ENCODE assay signal across 29 cellular contexts in the genomic region with DNA sequence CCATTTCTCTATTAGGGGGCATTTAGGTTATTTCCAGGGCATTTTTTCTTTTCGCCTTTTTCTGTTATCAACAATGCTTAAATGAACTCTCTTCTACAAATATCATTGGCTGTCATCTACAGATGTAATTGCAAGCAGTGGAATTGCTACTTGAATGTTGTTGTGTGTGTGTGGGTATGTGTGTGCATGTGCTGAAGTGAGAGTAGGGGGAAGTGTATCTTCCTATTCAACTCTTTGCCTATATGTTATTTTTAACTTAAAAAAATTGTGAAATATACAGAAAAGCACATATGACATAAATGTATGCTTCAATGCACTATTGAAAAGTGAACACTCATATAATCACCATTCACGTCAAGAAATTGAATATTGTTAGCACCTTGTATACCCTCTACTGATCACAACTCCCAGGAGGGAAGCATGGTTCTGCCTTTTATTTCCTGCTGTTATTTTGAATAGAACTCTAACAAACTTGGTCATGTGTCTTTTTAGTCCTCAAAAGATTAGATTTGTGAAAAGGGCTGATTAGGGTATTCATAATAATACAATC.
"Had no signal": no experiment of that assay in that cellular context is flagged by ENCODE, and none has a peak within 500 bp of the region (broad histone marks: within the 10 kb centered on the region; RNA-seq: fewer than 3 reads in every experiment).

No MANE protein-coding gene starts in this region.

- H3K4me3 ChIP-seq: adrenal gland, ascending aorta, sigmoid colon, smooth muscle cell, upper lobe of left lung had no signal

- H3K27me3 Mint-ChIP-seq: activated naive CD8-positive, alpha-beta T cell; dendritic cell treated with granulocyte-macrophage colony-stimulating factor and Interleukin-4, amounts not matched to agents 40 ng/mL and 50 ng/mL, for 4 days; progenitor cell of endocrine pancreas had no signal

- H3K9me3 ChIP-seq: adrenal gland, ascending aorta, sigmoid colon, upper lobe of left lung had no signal

- H3K4me3 Mint-ChIP-seq: activated naive CD8-positive, alpha-beta T cell; activated T-cell treated with anti-CD3 and anti-CD28 coated beads, Interleukin-2, amount 50 U/mL, for 4 hours; dendritic cell treated with granulocyte-macrophage colony-stimulating factor and Interleukin-4, amounts not matched to agents 40 ng/mL and 50 ng/mL, for 4 days; naive thymus-derived CD4-positive, alpha-beta T cell; neural crest cell; T-helper 2 cell treated with Interferon-gamma antibody and Interleukin-4, amounts not matched to agents 5 μg/mL and 100 μg/mL, for 36 hours had no signal

- ATAC-seq: activated T-cell treated with anti-CD3 and anti-CD28 coated beads, Interleukin-2, amount 50 U/mL, for 4 hours; left colon; naive thymus-derived CD4-positive, alpha-beta T cell had no signal

- FAIRE-seq: endometrium, keratinocyte, TTC549 had no signal

- H3K27ac Mint-ChIP-seq: activated naive CD8-positive, alpha-beta T cell; activated T-helper 2 cell treated with anti-CD3 and anti-CD28 coated beads, Interferon-gamma antibody, Interleukin-2, Interleukin-4, amounts not matched to agents 10 μg/mL and 5 μg/mL and 100 μg/mL, durations not matched to agents 14 hours and 24 hours and 36 hours; dendritic cell treated with granulocyte-macrophage colony-stimulating factor and Interleukin-4, amounts not matched to agents 40 ng/mL and 50 ng/mL, for 4 days; naive thymus-derived CD4-positive, alpha-beta T cell; progenitor cell of endocrine pancreas; T-helper 2 cell treated with Interferon-gamma antibody and Interleukin-4, amounts not matched to agents 5 μg/mL and 100 μg/mL, for 36 hours had no signal

- H3K36me3 ChIP-seq: adrenal gland, ascending aorta, brain microvascular endothelial cell, sigmoid colon, upper lobe of left lung, WERI-Rb-1 had no signal

- H3K4me2 ChIP-seq: smooth muscle cell had no signal

- H3K9me3 Mint-ChIP-seq: activated T-cell treated with anti-CD3 and anti-CD28 coated beads, Interleukin-2, amount 50 U/mL, for 4 hours; activated T-helper 2 cell treated with anti-CD3 and anti-CD28 coated beads, Interferon-gamma antibody, Interleukin-2, Interleukin-4, amounts not matched to agents 10 μg/mL and 5 μg/mL and 100 μg/mL, durations not matched to agents 14 hours and 24 hours and 36 hours; dendritic cell treated with granulocyte-macrophage colony-stimulating factor and Interleukin-4, amounts not matched to agents 40 ng/mL and 50 ng/mL, for 4 days; T-helper 2 cell treated with Interferon-gamma antibody and Interleukin-4, amounts not matched to agents 5 μg/mL and 100 μg/mL, for 36 hours had no signal

- H3K27ac ChIP-seq: adrenal gland, ascending aorta, brain microvascular endothelial cell, sigmoid colon, upper lobe of left lung, WERI-Rb-1 had no signal

- DNase-seq: activated CD4-positive, alpha-beta T cell treated with anti-CD3 and anti-CD28 coated beads, Interleukin-2, amount 50 U/mL, for 4 hours; activated CD8-positive, alpha-beta memory T cell treated with anti-CD3 and anti-CD28 coated beads for 24 hours; activated CD8-positive, alpha-beta memory T cell treated with anti-CD3 and anti-CD28 coated beads, Interleukin-2, amount 50 U/mL, for 4 hours; activated naive CD4-positive, alpha-beta T cell; activated T-cell treated with anti-CD3 and anti-CD28 coated beads, Interleukin-2, amount 50 U/mL, for 4 hours; adrenal gland; brain microvascular endothelial cell; caudate nucleus; effector CD4-positive, alpha-beta T cell; left colon; mesendoderm; naive thymus-derived CD4-positive, alpha-beta T cell; retina; sigmoid colon; stimulated activated CD4-positive, alpha-beta T cell treated with anti-CD3 and anti-CD28 coated beads, Interleukin-15, amount 100 ng/mL, for 24 hours; stimulated activated naive CD4-positive, alpha-beta T cell; upper lobe of left lung; WERI-Rb-1 had no signal

- H3K27me3 ChIP-seq: adrenal gland, ascending aorta, brain microvascular endothelial cell, sigmoid colon, upper lobe of left lung had no signal
